In the genomic region with DNA sequence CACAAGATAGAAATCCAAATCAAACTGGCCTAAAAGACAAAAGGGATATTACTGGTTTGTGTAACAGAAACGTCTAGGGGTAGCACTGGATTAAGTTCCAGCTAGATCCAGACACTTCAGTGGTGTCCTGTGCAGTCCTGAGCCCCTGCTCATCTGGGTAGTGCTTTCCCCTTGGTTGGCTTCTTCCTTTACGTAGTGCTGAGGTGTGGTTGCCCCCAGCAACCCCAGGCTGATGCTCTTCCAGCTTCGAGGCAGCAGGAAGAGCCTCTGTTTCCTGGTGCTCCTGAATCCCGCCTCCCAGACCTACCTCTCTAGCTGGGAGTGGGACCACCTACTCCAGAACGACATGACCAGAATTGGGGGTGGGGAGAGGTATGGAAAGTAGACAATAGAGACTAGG, we compare ENCODE assay signal across 30 cellular contexts.
"Had no signal": no experiment of that assay in that cellular context is flagged by ENCODE, and none has a peak within 500 bp of the region (broad histone marks: within the 10 kb centered on the region; RNA-seq: fewer than 3 reads in every experiment).

No MANE protein-coding gene starts in this region.

- H3K4me1 ChIP-seq: colonic mucosa, esophagus squamous epithelium, heart right ventricle, lower lobe of right lung, prostate gland, right atrium auricular region, stomach, tibial nerve, upper lobe of right lung, uterus had no signal

- ATAC-seq: heart right ventricle; left ventricle myocardium superior; lower lobe of right lung; naive thymus-derived CD8-positive, alpha-beta T cell; sciatic nerve; stimulated activated effector memory CD8-positive, alpha-beta T cell treated with anti-CD3 and anti-CD28 coated beads, Interleukin-12 subunit alpha, Interleukin-12 subunit beta, amount 100 ng/mL, for 72 hours; upper lobe of right lung had no signal

- H3K9me3 ChIP-seq: colonic mucosa, prostate gland, upper lobe of right lung had no signal

- H3K4me1 Mint-ChIP-seq: stimulated activated effector memory CD8-positive, alpha-beta T cell treated with anti-CD3 and anti-CD28 coated beads, Interleukin-12 subunit alpha, Interleukin-12 subunit beta, amount 100 ng/mL, for 72 hours had no signal

- H3K4me2 ChIP-seq: smooth muscle cell had no signal

- H3K27ac ChIP-seq: colonic mucosa, epithelial cell of prostate, esophagus squamous epithelium, heart right ventricle, lower lobe of right lung, prostate gland, right atrium auricular region, stomach, tibial nerve, upper lobe of right lung, uterus had no signal

- H3K4me3 ChIP-seq: colonic mucosa, esophagus squamous epithelium, heart right ventricle, lower lobe of right lung, prostate gland, right atrium auricular region, smooth muscle cell, stomach, tibial nerve, upper lobe of right lung, uterus had no signal

- H3K36me3 ChIP-seq: colonic mucosa, esophagus squamous epithelium, heart right ventricle, lower lobe of right lung, prostate gland, right atrium auricular region, stomach, tibial nerve, upper lobe of right lung, uterus had no signal

- H3K9me3 Mint-ChIP-seq: dendritic cell treated with granulocyte-macrophage colony-stimulating factor and Interleukin-4, amounts not matched to agents 40 ng/mL and 50 ng/mL, for 4 days had no signal

- H3K36me3 Mint-ChIP-seq: stimulated activated effector memory CD8-positive, alpha-beta T cell treated with anti-CD3 and anti-CD28 coated beads, Interleukin-12 subunit alpha, Interleukin-12 subunit beta, amount 100 ng/mL, for 72 hours had no signal

- H3K27me3 ChIP-seq: colonic mucosa, esophagus squamous epithelium, heart right ventricle, right atrium auricular region, stomach, tibial nerve, upper lobe of right lung, uterus had no signal

- H3K27ac Mint-ChIP-seq: dendritic cell treated with granulocyte-macrophage colony-stimulating factor and Interleukin-4, amounts not matched to agents 40 ng/mL and 50 ng/mL, for 4 days; endodermal cell; nephron progenitor cell; stimulated activated effector memory CD8-positive, alpha-beta T cell treated with anti-CD3 and anti-CD28 coated beads, Interleukin-12 subunit alpha, Interleukin-12 subunit beta, amount 100 ng/mL, for 72 hours had no signal

- DNase-seq: colonic mucosa; effector CD8-positive, alpha-beta T cell; endodermal cell; esophagus squamous epithelium; foreskin melanocyte; glutamatergic neuron; heart right ventricle; hippocampal formation; islet precursor cell; kidney glomerular epithelial cell; left ventricle myocardium superior; lower lobe of right lung; naive thymus-derived CD8-positive, alpha-beta T cell; nephron progenitor cell; nucleus accumbens; stimulated activated CD4-positive, alpha-beta T cell treated with anti-CD3 and anti-CD28 coated beads, Interleukin-12 subunit alpha, Interleukin-12 subunit beta, amount 100 ng/mL, for 4 hours; stimulated activated CD4-positive, alpha-beta T cell treated with anti-CD3 and anti-CD28 coated beads, Interleukin-1b, Interleukin-23, amount 100 ng/mL, for 48 hours; stimulated activated CD4-positive, alpha-beta T cell treated with anti-CD3 and anti-CD28 coated beads, Interleukin-4, amount 100 ng/mL, for 1 hour; stimulated activated naive CD4-positive, alpha-beta T cell treated with Interleukin-2 at 50 U/mL for 16 hours; stomach; upper lobe of right lung; uterus had no signal

- H3K4me3 Mint-ChIP-seq: dendritic cell treated with granulocyte-macrophage colony-stimulating factor and Interleukin-4, amounts not matched to agents 40 ng/mL and 50 ng/mL, for 4 days; endodermal cell; nephron progenitor cell; stimulated activated effector memory CD8-positive, alpha-beta T cell treated with anti-CD3 and anti-CD28 coated beads, Interleukin-12 subunit alpha, Interleukin-12 subunit beta, amount 100 ng/mL, for 72 hours had no signal

- H3K27me3 Mint-ChIP-seq: dendritic cell treated with granulocyte-macrophage colony-stimulating factor and Interleukin-4, amounts not matched to agents 40 ng/mL and 50 ng/mL, for 4 days had no signal
